Comparison of ENCODE assay signal across 15 cellular contexts in genomic region chr13:114096031-114096485, GRCh38. TPM values are rescaled to one million over a fixed set of nuclear protein-coding genes. Genes with fewer than 3 reads are reported as not detected.
A peak's percentile ranks its signal among the peaks of the same experiment; 100 is the strongest.
DNase-seq lines count a peak whose midpoint lies in the region; ATAC-seq and TF ChIP-seq lines count a peak whose summit lies in the region.
"Had no signal": no experiment of that assay in that cellular context is flagged by ENCODE, and none has a peak within 500 bp of the region (broad histone marks: within the 10 kb centered on the region; RNA-seq: fewer than 3 reads in every experiment).

No MANE protein-coding gene starts in this region.

- no peak overlapping the region for H3K9ac ChIP-seq in mesenchymal stem cell (ENCODE audit: low read length)

- H2BK5ac ChIP-seq in mesenchymal stem cell (ENCODE audit: low read depth, low read length, poor library complexity, severe bottlenecking): no peak overlapping the region

- intact Hi-C loops in cardiac septum (cut with DNase I) (no loop called here), left ventricle myocardium inferior (cut with micrococcal nuclease) (no loop called here), tibial artery (cut with DNase I; ENCODE audit: low total_unique reads) (loop anchor here (5.0 kb wide), 1 partner anchor 36 kb away; the partner anchor contains the start of gene RASA3)

- peak overlapping the region; percentile 47 for H4K8ac ChIP-seq in mesenchymal stem cell (ENCODE audit: low read length)

- H3K4me3 ChIP-seq in left ventricle myocardium inferior (no peak overlapping the region), mesenchymal stem cell (ENCODE audit: insufficient read depth in 1 of 2, low read depth in 1 of 2, low read length in 2 of 2) (no peak overlapping the region), tibial artery (no peak overlapping the region)
- H3K4me3 ChIP-seq: left lung, prostate gland had no signal

- H3K14ac ChIP-seq in mesenchymal stem cell (ENCODE audit: low read length in 2 of 2): no peak overlapping the region

- H2AK5ac ChIP-seq in mesenchymal stem cell (ENCODE audit: low read length, severe bottlenecking): no peak overlapping the region

- POLR2A ChIA-PET in T-cell (lab: Charles Lee): interaction anchor here (0.7 kb wide), 2 partner anchors 14 to 100 kb away, joined by 3 read pairs; no protein-coding TSS in a partner anchor
- POLR2A ChIA-PET in HEK293T (lab: Yijun Ruan, JAX): no interaction called here

- H3K4me2 ChIP-seq in mesenchymal stem cell (ENCODE audit: low read length, poor library complexity, severe bottlenecking): no peak overlapping the region

- peaks cover under 1% of the 10 kb centered on the region for H3K79me1 ChIP-seq in mesenchymal stem cell (replicated peaks; ENCODE audit: low read length, poor library complexity, severe bottlenecking)

- CTCF ChIA-PET in T-cell (lab: Charles Lee) (no interaction called here), HEK293T (lab: Yijun Ruan, JAX) (no interaction called here)

- no peak overlapping the region for H2BK12ac ChIP-seq in mesenchymal stem cell (ENCODE audit: low read length in 2 of 2)

- no peak for TF ChIP-seq CTCF in left ventricle myocardium inferior (IDR thresholded peaks at IDR 0.05; ENCODE audit: borderline replicate concordance)
- no peak for TF ChIP-seq CTCF in tibial artery (IDR thresholded peaks at IDR 0.05)

- H3K18ac ChIP-seq in mesenchymal stem cell (ENCODE audit: low read depth in 1 of 2, low read length in 2 of 2): peak overlapping the region in 1 of 2 experiments; percentile 13

- no peak overlapping the region for H2BK120ac ChIP-seq in mesenchymal stem cell (ENCODE audit: low read depth, low read length)

- H3K23ac ChIP-seq in mesenchymal stem cell (ENCODE audit: low read length in 2 of 2): no peak overlapping the region

- H4K91ac ChIP-seq in mesenchymal stem cell (ENCODE audit: low read length): peak overlapping the region; percentile 72

- H3K9me3 ChIP-seq in left ventricle myocardium inferior (replicated peaks): peaks cover 29% of the 10 kb centered on the region
- H3K9me3 ChIP-seq in mesenchymal stem cell (ENCODE audit: control insufficient read depth, low read length): peaks cover 7% of the 10 kb centered on the region
- H3K9me3 ChIP-seq in tibial artery: no peaks in the 10 kb centered on the region
- H3K9me3 ChIP-seq: prostate gland had no signal

- H3K4me1 ChIP-seq in left ventricle myocardium inferior (peaks cover 27% of the 10 kb centered on the region), mesenchymal stem cell (ENCODE audit: control insufficient read depth, insufficient read depth, low read depth, low read length) (peaks cover 47% of the 10 kb centered on the region), tibial artery (peaks cover 0 to 25% (median 18%) of the 10 kb centered on the region in 4 donors)
- H3K4me1 ChIP-seq: prostate gland had no signal

- H3K27me3 ChIP-seq in left ventricle myocardium inferior (ENCODE audit: low read depth): no peaks in the 10 kb centered on the region
- no peaks in the 10 kb centered on the region for H3K27me3 ChIP-seq in mesenchymal stem cell (ENCODE audit: control insufficient read depth in 1 of 2, insufficient read depth in 1 of 2, low read length in 2 of 2)
- H3K27me3 ChIP-seq in tibial artery: no peaks in the 10 kb centered on the region
- H3K27me3 ChIP-seq: left lung had no signal

- peaks cover 56% of the 10 kb centered on the region for H3K36me3 Mint-ChIP-seq in T-cell

- H3K27ac ChIP-seq in left ventricle myocardium inferior (replicated peaks): no peak overlapping the region
- H3K27ac ChIP-seq in mesenchymal stem cell (ENCODE audit: low read length, poor library complexity, severe bottlenecking): no peak overlapping the region
- no peak overlapping the region for H3K27ac ChIP-seq in tibial artery
- H3K27ac ChIP-seq: left lung, prostate gland had no signal

- ATAC-seq in T-cell (replicated peaks in 1 of 4): no peak
- ATAC-seq in GM21717 (IDR thresholded peaks at IDR 0.05; ENCODE audit: unreplicated experiment): no peak
- no peak for ATAC-seq in GM19455 (IDR thresholded peaks at IDR 0.05; ENCODE audit: unreplicated experiment)
- ATAC-seq: left lung had no signal

- peak overlapping the region in 1 of 3 donors; percentile 76 for H3K4me3 Mint-ChIP-seq in T-cell
- H3K4me3 Mint-ChIP-seq: activated B cell treated with CpG ODN at 0.5 μM for 24 hours had no signal

- H3K36me3 ChIP-seq in left ventricle myocardium inferior (no peaks in the 10 kb centered on the region), mesenchymal stem cell (ENCODE audit: control insufficient read depth in 1 of 2, insufficient read depth in 2 of 2, low read depth in 1 of 2, low read length in 2 of 2) (peaks cover 3 to 31% of the 10 kb centered on the region in 2 experiments), tibial artery (no peaks in the 10 kb centered on the region)
- H3K36me3 ChIP-seq: left lung, prostate gland had no signal

- no peaks in the 10 kb centered on the region for H3K27me3 Mint-ChIP-seq in T-cell
- H3K27me3 Mint-ChIP-seq: activated B cell treated with CpG ODN at 0.5 μM for 24 hours had no signal

- no peak overlapping the region for H2BK15ac ChIP-seq in mesenchymal stem cell (ENCODE audit: low read depth, poor library complexity, severe bottlenecking)

- H3K9me3 Mint-ChIP-seq in T-cell: peaks cover 16 to 28% (median 26%) of the 10 kb centered on the region in 3 donors

- peak overlapping the region; percentile 64 to 76 for H3K27ac Mint-ChIP-seq in T-cell
- H3K27ac Mint-ChIP-seq: activated B cell treated with CpG ODN at 0.5 μM for 24 hours had no signal

- peaks cover 74 to 88% (median 87%) of the 10 kb centered on the region in 3 donors for H3K4me1 Mint-ChIP-seq in T-cell

- H2AFZ ChIP-seq in mesenchymal stem cell (ENCODE audit: low read depth, low read length): no peak overlapping the region

- WGBS in mesenchymal stem cell: 95% methylated on average over 24 of the region's 24 CpGs

- H3K4ac ChIP-seq in mesenchymal stem cell (ENCODE audit: low read depth in 1 of 2, low read length in 2 of 2): no peak overlapping the region

- DNase-seq in cardiac septum (ENCODE audit: low spot score): peak; percentile 36
- DNase-seq in left ventricle myocardium inferior: no peak
- no peak for DNase-seq in T-cell
- DNase-seq in mesenchymal stem cell: no peak
- DNase-seq in tibial artery: peak; percentile 19 to 52
- DNase-seq in HEK293T (ENCODE audit: extremely low spot score): no peak
- DNase-seq: activated B cell treated with CpG ODN at 0.5 μM for 24 hours, anterior cingulate cortex, foreskin melanocyte, NCI-H1417, NCI-H82 had no signal

TF ChIP-seq in HEK293T, 16 proteins besides CTCF, POLR2A, EP300 and RAD21:
- TF ChIP-seq LEF1 (IDR thresholded peaks at IDR 0.05; ENCODE audit: borderline replicate concordance): no peak
- TF ChIP-seq ELF4 (IDR thresholded peaks at IDR 0.05): no peak
- no peak for TF ChIP-seq ARNT (IDR thresholded peaks at IDR 0.05)
- no peak for TF ChIP-seq FOXA1 (IDR thresholded peaks at IDR 0.05)
- no peak for TF ChIP-seq FOXK2 (IDR thresholded peaks at IDR 0.05)
- TF ChIP-seq BHLHE40 (IDR thresholded peaks at IDR 0.05; ENCODE audit: borderline replicate concordance): no peak
- TF ChIP-seq PKNOX1 (IDR thresholded peaks at IDR 0.05): no peak
- no peak for TF ChIP-seq SP1 (IDR thresholded peaks at IDR 0.05)
- TF ChIP-seq L3MBTL2 (conservative IDR thresholded peaks at IDR 0.05): no peak
- no peak for TF ChIP-seq SUZ12 (IDR thresholded peaks at IDR 0.05)
- no peak for TF ChIP-seq HDGF (IDR thresholded peaks at IDR 0.05; ENCODE audit: borderline replicate concordance)
- TF ChIP-seq TARDBP (IDR thresholded peaks at IDR 0.05): no peak
- no peak for TF ChIP-seq FOXM1 (IDR thresholded peaks at IDR 0.05; ENCODE audit: borderline replicate concordance)
- no peak for TF ChIP-seq CTBP1 (IDR thresholded peaks at IDR 0.05; ENCODE audit: borderline replicate concordance)
- TF ChIP-seq ZNF384 (IDR thresholded peaks at IDR 0.05): no peak
- TF ChIP-seq NFRKB (IDR thresholded peaks at IDR 0.05): no peak

RNA-seq across cellular contexts. Expression of gene RASA3, which starts 36.4 kb away (rescaled TPM):
- 9.7 TPM for total RNA-seq in cardiac septum
- total RNA-seq in left ventricle myocardium inferior: 9.5 TPM
- 100 to 1,000 TPM; 223 to 267 (median 238) TPM for total RNA-seq in T-cell
- polyA plus RNA-seq in mesenchymal stem cell (2013, experiment 1 of 2): 44.2 TPM
- polyA plus RNA-seq in mesenchymal stem cell (2013, experiment 2 of 2): 43.9 TPM

Comparison
In these comparisons a context has a peak if more than half of its experiments do, and no peak if none do; other contexts are left out.
1. DNase-seq: peak in cardiac septum (single experiment) and tibial artery (2 of 2); none in left ventricle myocardium inferior (single experiment), T-cell (0 of 34), mesenchymal stem cell (single experiment) and HEK293T (single experiment).
2. RNA of gene RASA3, which starts 36.4 kb away (total RNA-seq): 223 to 267 TPM in T-cell; 9.7 TPM in cardiac septum (single experiment) and 9.5 TPM in left ventricle myocardium inferior (single experiment); every median in the first group is over 10 times any median in the second.